In the genomic region with DNA sequence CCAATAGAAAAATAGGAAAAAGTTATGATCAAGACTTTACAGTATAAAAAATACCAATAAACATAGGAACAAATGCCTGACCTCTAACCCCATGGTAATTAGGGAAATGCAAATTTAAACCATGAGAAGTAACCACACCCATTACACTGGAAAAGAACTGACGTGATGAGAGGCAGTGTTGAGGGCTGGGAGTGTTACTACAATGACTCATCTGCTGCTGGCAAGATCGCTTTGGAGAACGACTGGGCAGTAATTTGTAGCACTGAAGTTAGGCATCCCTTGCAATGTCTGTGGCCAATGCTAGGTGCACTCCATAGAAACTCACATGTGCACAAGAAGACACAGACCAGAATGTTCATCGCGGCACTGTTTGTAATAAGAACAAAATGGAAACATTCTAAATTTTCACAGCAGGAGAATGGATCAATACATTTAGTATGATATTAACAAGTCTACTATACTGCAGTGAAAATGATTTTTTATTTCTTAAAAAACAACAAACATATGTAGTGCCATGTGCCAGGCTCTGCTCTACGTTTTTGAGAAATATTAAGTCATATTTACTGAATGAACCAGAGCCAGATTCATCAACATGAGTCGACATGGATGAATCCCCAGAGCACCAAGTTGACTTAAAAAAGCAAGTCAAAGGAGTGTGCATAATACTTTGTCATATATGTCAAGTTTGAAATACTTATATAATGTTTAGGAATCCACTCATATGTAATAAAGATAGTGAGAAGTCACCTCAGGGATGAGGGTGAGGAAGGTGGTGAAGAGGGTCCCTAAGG, we compare ENCODE assay signal across 8 cellular contexts. TPM values are rescaled to one million over a fixed set of nuclear protein-coding genes. Genes with fewer than 3 reads are reported as not detected.
DNase-seq lines count a peak whose midpoint lies in the region; ATAC-seq and TF ChIP-seq lines count a peak whose summit lies in the region.

No MANE protein-coding gene starts in this region.

- DNase-seq in SKM-1 treated with dmso at 0.1 percent for 144 hours (lab: John Stamatoyannopoulos, UW; ENCODE audit: unreplicated experiment) (peak; percentile 14), SKM-1 (lab: John Stamatoyannopoulos, UW; ENCODE audit: unreplicated experiment) (no peak), NCI-H774 (lab: John Stamatoyannopoulos, UW) (peak; percentile 38), dermis microvascular lymphatic vessel endothelial cell (ENCODE audit: low read depth in 2 of 2) (peak; percentile 59 to 77), renal cortical epithelial cell (ENCODE audit: low read depth) (peak; percentile 57), posterior vena cava (ENCODE audit: low spot score) (no peak), WERI-Rb-1 (no peak)

- no peaks in the 10 kb centered on the region for H3K9me3 ChIP-seq in WERI-Rb-1 (ENCODE audit: severe bottlenecking)

- H3K36me3 ChIP-seq in WERI-Rb-1, result no peaks in the 10 kb centered on the region

- ATAC-seq in HG03196 (IDR thresholded peaks at IDR 0.05; ENCODE audit: unreplicated experiment), result no peak

- no peak overlapping the region for H3K27ac ChIP-seq in WERI-Rb-1

- intact Hi-C loops in posterior vena cava (cut with DNase I), result loop anchor here in 1 of 2 donors (2.0 kb wide), 1 partner anchor 67 kb away; no protein-coding TSS in a partner anchor

- no peaks in the 10 kb centered on the region for H3K27me3 ChIP-seq in WERI-Rb-1 (ENCODE audit: insufficient read depth, low read depth, severe bottlenecking)

- no peak overlapping the region for H3K4me3 ChIP-seq in WERI-Rb-1 (ENCODE audit: low read depth, low read length)

- TF ChIP-seq CTCF in WERI-Rb-1 (IDR thresholded peaks at IDR 0.05; ENCODE audit: low read depth, low read length), result no peak

RNA-seq across cellular contexts. Expression of gene EPHB3, which starts 37.6 kb away (rescaled TPM):
- total RNA-seq in dermis microvascular lymphatic vessel endothelial cell (0.13 and 0.25 TPM in 2 replicates), renal cortical epithelial cell (0.15 and 0.17 TPM in 2 replicates), posterior vena cava (10 to 100 TPM in 1 of 2 donors, 1 to 10 TPM in 1; 6.9 to 10.8 TPM)

Comparison
In these comparisons a context has a peak if more than half of its experiments do, and no peak if none do; other contexts are left out.
1. DNase-seq: peak in SKM-1 treated with dmso at 0.1 percent for 144 hours (single experiment), NCI-H774 (single experiment), dermis microvascular lymphatic vessel endothelial cell (2 of 2) and renal cortical epithelial cell (single experiment); none in SKM-1 (single experiment), posterior vena cava (single experiment) and WERI-Rb-1 (single experiment).